Comparison of ENCODE assay signal across 18 cellular contexts in the genomic region with DNA sequence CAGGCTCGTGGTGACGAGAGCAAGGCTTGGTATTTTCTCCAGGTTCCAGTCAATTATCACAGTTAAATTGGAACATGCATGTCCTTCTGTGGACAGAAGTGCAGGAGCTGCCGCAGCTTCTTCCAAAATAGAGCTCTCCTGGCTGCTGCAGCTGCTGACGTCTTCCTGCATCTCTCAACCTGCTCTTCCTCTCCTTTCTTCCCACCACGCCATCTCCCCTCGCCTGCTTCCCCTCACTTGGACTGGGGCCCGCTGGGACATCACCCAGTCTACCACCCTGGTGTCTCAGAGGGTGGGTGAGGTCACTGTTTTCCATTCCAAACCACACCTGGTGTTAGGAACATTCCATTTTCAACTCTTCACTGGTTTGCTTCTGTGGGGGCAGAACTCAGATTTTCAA. TPM values are rescaled to one million over a fixed set of nuclear protein-coding genes. Genes with fewer than 3 reads are reported as not detected.
DNase-seq lines count a peak whose midpoint lies in the region; ATAC-seq, FAIRE-seq and TF ChIP-seq lines count a peak whose summit lies in the region.
"Had no signal": no experiment of that assay in that cellular context is flagged by ENCODE, and none has a peak within 500 bp of the region (broad histone marks: within the 10 kb centered on the region; RNA-seq: fewer than 3 reads in every experiment).

No MANE protein-coding gene starts in this region.

- dilution Hi-C loops in endothelial cell of umbilical vein (cut with MboI; ENCODE audit: extremely low pct_ligation_motif_present, low sequenced_read_pairs), result no loop called here

- no peak overlapping the region for H3K4ac ChIP-seq in neuronal stem cell (ENCODE audit: low read length)

- peaks cover 5% of the 10 kb centered on the region for H3K9me3 Mint-ChIP-seq in activated T-cell treated with anti-CD3 and anti-CD28 coated beads, Interleukin-2, amount 50 U/mL, for 24 hours

- H3K9ac ChIP-seq in BLaER1 (peak overlapping the region; percentile 43), endothelial cell of umbilical vein (replicated peaks; ENCODE audit: extremely low read depth, insufficient read depth, low read length) (no peak overlapping the region), neuronal stem cell (ENCODE audit: low read depth, low read length, poor library complexity) (no peak overlapping the region)

- peaks cover 3% of the 10 kb centered on the region for H3K4me1 Mint-ChIP-seq in activated T-cell treated with anti-CD3 and anti-CD28 coated beads, Interleukin-2, amount 50 U/mL, for 24 hours (ENCODE audit: low read depth)

- no peak for TF ChIP-seq POLR2A in endothelial cell of umbilical vein (IDR thresholded peaks at IDR 0.05; ENCODE audit: low read depth, low read length)

- no peak for ATAC-seq in HG02852 (IDR thresholded peaks at IDR 0.05; ENCODE audit: unreplicated experiment)
- ATAC-seq: activated T-cell treated with anti-CD3 and anti-CD28 coated beads, Interleukin-2, amount 50 U/mL, for 4 hours had no signal

- intact Hi-C loops in endothelial cell of umbilical vein (cut with micrococcal nuclease), result no loop called here

- POLR2A ChIA-PET in endothelial cell of umbilical vein (lab: Charles Lee), result no interaction called here

- H4K8ac ChIP-seq in neuronal stem cell (ENCODE audit: low read depth, low read length), result no peak overlapping the region

- no peak overlapping the region for H4K91ac ChIP-seq in neuronal stem cell (ENCODE audit: low read depth, low read length, poor library complexity)

- H3K27me3 ChIP-seq in BLaER1, result no peaks in the 10 kb centered on the region
- no peaks in the 10 kb centered on the region for H3K27me3 ChIP-seq in endothelial cell of umbilical vein (ENCODE audit: control insufficient read depth in 2 of 2, insufficient read depth in 2 of 2, low read length in 2 of 2)
- no peaks in the 10 kb centered on the region for H3K27me3 ChIP-seq in neuronal stem cell (ENCODE audit: control insufficient read depth in 3 of 3, insufficient read depth in 3 of 3, low read depth in 1 of 3, low read length in 3 of 3)
- H3K27me3 ChIP-seq: adrenal gland, ovary had no signal

- BruUV-seq in endothelial cell of umbilical vein (replicated peaks; lab: Mats Ljungman, UMichigan), result no TSS peak

- H3K79me2 ChIP-seq in endothelial cell of umbilical vein (ENCODE audit: control insufficient read depth, insufficient read depth, low read length), result no peaks in the 10 kb centered on the region

- H2AFZ ChIP-seq in endothelial cell of umbilical vein (ENCODE audit: low read depth, low read length) (peak overlapping the region; percentile 9), neuronal stem cell (ENCODE audit: low read length) (peak overlapping the region; percentile 18)

- CTCF ChIA-PET in endothelial cell of umbilical vein (lab: Charles Lee), result interaction anchor here (0.7 to 1.8 kb wide), 7 partner anchors 10 to 1025 kb away, joined by 3 to 6 read pairs (median 4); no protein-coding TSS in a partner anchor

- peaks cover 62% of the 10 kb centered on the region for H3K4me1 ChIP-seq in BLaER1
- H3K4me1 ChIP-seq in endothelial cell of umbilical vein (ENCODE audit: control insufficient read depth, extremely low read depth, insufficient read depth, low read length), result peaks cover 11% of the 10 kb centered on the region
- H3K4me1 ChIP-seq in neuronal stem cell (ENCODE audit: control insufficient read depth in 2 of 2, insufficient read depth in 1 of 2, low read depth in 1 of 2, low read length in 2 of 2), result peaks cover 0 to 4% of the 10 kb centered on the region in 2 donors

- peak overlapping the region; percentile 72 for H3K4me2 ChIP-seq in BLaER1
- peak overlapping the region; percentile 3 for H3K4me2 ChIP-seq in endothelial cell of umbilical vein (ENCODE audit: insufficient read depth, low read length)
- no peak overlapping the region for H3K4me2 ChIP-seq in neuronal stem cell (ENCODE audit: insufficient read depth, low read length, poor library complexity, severe bottlenecking)

- peaks cover 50% of the 10 kb centered on the region for H3K9me3 ChIP-seq in BLaER1
- no peaks in the 10 kb centered on the region for H3K9me3 ChIP-seq in endothelial cell of umbilical vein (replicated peaks; ENCODE audit: control insufficient read depth, insufficient read depth, low read length)
- peaks cover 0 to 2% of the 10 kb centered on the region in 2 donors for H3K9me3 ChIP-seq in neuronal stem cell (replicated peaks in 1 of 2; ENCODE audit: control insufficient read depth in 2 of 2, insufficient read depth in 1 of 2, low read depth in 1 of 2, low read length in 2 of 2)
- H3K9me3 ChIP-seq: ovary had no signal

- H2BK5ac ChIP-seq in neuronal stem cell (ENCODE audit: low read length), result no peak overlapping the region

- FAIRE-seq in endothelial cell of umbilical vein (lab: Jason Lieb, UNC), result no peak
- FAIRE-seq: RCC 7860 had no signal

- peaks cover 2% of the 10 kb centered on the region for H3K79me1 ChIP-seq in neuronal stem cell (ENCODE audit: low read depth, low read length)

- H4K20me1 ChIP-seq in BLaER1 (no peaks in the 10 kb centered on the region), endothelial cell of umbilical vein (replicated peaks; ENCODE audit: control insufficient read depth, extremely low read depth, insufficient read depth, low read length) (no peaks in the 10 kb centered on the region)

- peak overlapping the region; percentile 45 for H3K18ac ChIP-seq in neuronal stem cell (ENCODE audit: low read length)

- no peaks in the 10 kb centered on the region for H3K27me3 Mint-ChIP-seq in activated T-cell treated with anti-CD3 and anti-CD28 coated beads, Interleukin-2, amount 50 U/mL, for 24 hours

- H2BK12ac ChIP-seq in neuronal stem cell (ENCODE audit: low read length), result no peak overlapping the region

- H2BK15ac ChIP-seq in neuronal stem cell (ENCODE audit: low read length), result no peak overlapping the region

- H3K36me3 Mint-ChIP-seq in activated T-cell treated with anti-CD3 and anti-CD28 coated beads, Interleukin-2, amount 50 U/mL, for 24 hours (ENCODE audit: low read depth), result peaks cover 2% of the 10 kb centered on the region

- no peak overlapping the region for H2BK120ac ChIP-seq in neuronal stem cell (ENCODE audit: low read depth, low read length)

- no peak overlapping the region for H3K23ac ChIP-seq in neuronal stem cell (ENCODE audit: low read depth, low read length, poor library complexity)

- H3K14ac ChIP-seq in neuronal stem cell (ENCODE audit: low read length), result peak overlapping the region; percentile 58

- WGBS in neuronal stem cell (ENCODE audit: extremely low coverage in 2 of 2, insufficient read length in 2 of 2, insufficient replicate concordance in 1 of 2), 2 donors, result no CpG with 5 or more reads among the region's 7 CpGs

- H3K4me3 Mint-ChIP-seq in activated T-cell treated with anti-CD3 and anti-CD28 coated beads, Interleukin-2, amount 50 U/mL, for 24 hours, result no peak overlapping the region
- H3K4me3 Mint-ChIP-seq: activated T-cell treated with anti-CD3 and anti-CD28 coated beads, Interleukin-2, amount 50 U/mL, for 4 hours; H9; memory B cell had no signal

- H2AK5ac ChIP-seq in neuronal stem cell (ENCODE audit: low read depth, low read length), result no peak overlapping the region

- H3K4me3 ChIP-seq in BLaER1 (peak overlapping the region; percentile 18), endothelial cell of umbilical vein (replicated peaks in 1 of 3; ENCODE audit: insufficient read depth in 1 of 3, low read depth in 1 of 3, low read length in 3 of 3) (no peak overlapping the region), neuronal stem cell (ENCODE audit: low read length in 2 of 2) (no peak overlapping the region)
- H3K4me3 ChIP-seq: adrenal gland, ovary had no signal

- H3K27ac Mint-ChIP-seq in activated T-cell treated with anti-CD3 and anti-CD28 coated beads, Interleukin-2, amount 50 U/mL, for 24 hours, result no peak overlapping the region
- H3K27ac Mint-ChIP-seq: H9, memory B cell had no signal

- no peak for TF ChIP-seq CTCF in endothelial cell of umbilical vein (IDR thresholded peaks at IDR 0.05; ENCODE audit: extremely low read depth in 1 of 2, insufficient read depth in 1 of 2, low read depth in 1 of 2, low read length in 2 of 2)

- DNase-seq in NCI-H2196 treated with DMSO at 0.1 percent for 48 hours (lab: John Stamatoyannopoulos, UW; ENCODE audit: unreplicated experiment) (peak; percentile 57), endothelial cell of umbilical vein (ENCODE audit: low read depth, low spot score) (no peak), neuronal stem cell (ENCODE audit: low spot score) (no peak), NCI-H2107 treated with DMSO at 0.1 percent for 48 hours (lab: John Stamatoyannopoulos, UW; ENCODE audit: unreplicated experiment) (no peak)
- DNase-seq in activated CD4-positive, alpha-beta T cell treated with anti-CD3 and anti-CD28 coated beads, Interleukin-2, amount 50 U/mL, for 1 hour, result no peak
- no peak for DNase-seq in activated T-cell treated with anti-CD3 and anti-CD28 coated beads, Interleukin-2, amount 50 U/mL, for 24 hours
- DNase-seq: activated CD4-positive, alpha-beta T cell treated with anti-CD3 and anti-CD28 coated beads for 4 hours; activated T-cell treated with anti-CD3 and anti-CD28 coated beads, Interleukin-2, amount 50 U/mL, for 4 hours; DMS 273 treated with DMSO at 0.1 percent for 48 hours; H9; MV-4-11 had no signal

- no peaks in the 10 kb centered on the region for H3K9me1 ChIP-seq in endothelial cell of umbilical vein (replicated peaks; ENCODE audit: control insufficient read depth, extremely low read depth, insufficient read depth, low read length)

- H3K36me3 ChIP-seq in BLaER1 (peaks cover 40% of the 10 kb centered on the region), endothelial cell of umbilical vein (ENCODE audit: control insufficient read depth in 2 of 2, extremely low read depth in 1 of 2, insufficient read depth in 2 of 2, low read length in 2 of 2) (no peaks in the 10 kb centered on the region), neuronal stem cell (replicated peaks in 1 of 2; ENCODE audit: control insufficient read depth in 2 of 2, insufficient read depth in 2 of 2, low read length in 2 of 2) (no peaks in the 10 kb centered on the region)
- H3K36me3 ChIP-seq: adrenal gland, ovary had no signal

- H3K27ac ChIP-seq in BLaER1, result peak overlapping the region; percentile 71
- no peak overlapping the region for H3K27ac ChIP-seq in endothelial cell of umbilical vein (ENCODE audit: insufficient read depth, low read depth, low read length)
- H3K27ac ChIP-seq in neuronal stem cell (replicated peaks; ENCODE audit: low read length), result no peak overlapping the region
- H3K27ac ChIP-seq: adrenal gland, ovary had no signal

TF ChIP-seq in endothelial cell of umbilical vein, 7 proteins besides CTCF, POLR2A, EP300 and RAD21 (continues in another document):
- no peak for TF ChIP-seq FOS (IDR thresholded peaks at IDR 0.05; ENCODE audit: borderline replicate concordance, insufficient read depth, low read length)

RNA-seq across cellular contexts. Expression of gene SPP2, which starts 41.4 kb away (rescaled TPM):
- not detected in 2 replicates for total RNA-seq in endothelial cell of umbilical vein
- polyA plus RNA-seq in endothelial cell of umbilical vein, result not detected in 2 replicates
- not detected in 2 replicates for polyA plus RNA-seq in endothelial cell of umbilical vein (2011; cell fraction: cytosol; rRNA removed)
- not detected in 2 replicates for polyA plus RNA-seq in endothelial cell of umbilical vein (2011; cell fraction: nucleus; rRNA removed)
- not detected in 2 replicates for polyA plus RNA-seq in endothelial cell of umbilical vein (2012)
- not detected in 2 replicates for polyA minus RNA-seq in endothelial cell of umbilical vein
- not detected for polyA minus RNA-seq in endothelial cell of umbilical vein (2011; cell fraction: cytosol; rRNA and poly(A)+ RNA removed)
- not detected in 2 replicates for polyA minus RNA-seq in endothelial cell of umbilical vein (2011; cell fraction: nucleus; rRNA and poly(A)+ RNA removed)
- polyA plus RNA-seq in neuronal stem cell (2013, experiment 1 of 2), result not detected
- polyA plus RNA-seq in neuronal stem cell (2013, experiment 2 of 2), result not detected
- total RNA-seq: activated T-cell treated with anti-CD3 and anti-CD28 coated beads, Interleukin-2, amount 50 U/mL, for 4 hours; adrenal gland; H9; T-helper 2 cell treated with Interferon-gamma antibody and Interleukin-4, amounts not matched to agents 100 ng/mL and 5 ng/mL, for 36 hours had no signal
- polyA plus RNA-seq: adrenal gland, ovary had no signal
